14 cellular contexts compared by ENCODE assay signal in the genomic region with DNA sequence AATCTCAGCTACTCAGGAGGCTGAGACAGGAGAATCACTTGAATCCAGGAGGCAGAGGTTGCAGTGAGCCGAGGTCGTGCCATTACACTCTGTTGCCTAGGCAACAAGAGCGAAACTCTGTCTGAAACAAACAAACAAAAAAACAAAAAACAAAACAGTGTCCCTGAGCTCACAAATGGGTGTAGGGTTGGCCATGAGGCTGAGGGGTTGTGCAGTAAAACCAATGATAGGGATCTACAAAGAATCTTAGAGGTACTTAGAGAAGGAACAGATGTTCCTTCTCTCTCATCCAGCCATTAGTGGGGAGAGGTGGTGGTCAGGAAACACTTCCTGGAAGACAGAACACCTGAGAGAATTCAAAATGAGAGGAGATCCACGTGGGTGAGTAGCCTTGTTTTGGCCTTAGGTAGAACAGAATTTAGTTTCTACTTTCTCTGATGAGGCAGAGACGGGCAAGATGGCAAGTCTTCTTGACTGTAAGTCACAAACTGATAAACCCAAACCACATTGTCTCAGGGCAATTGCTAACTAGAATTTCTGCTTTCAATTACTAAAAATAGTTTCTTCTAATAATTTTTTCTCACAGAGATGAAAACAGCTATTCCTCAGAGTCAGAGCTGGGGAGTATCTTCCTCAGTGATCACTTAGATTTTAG.
A peak's percentile ranks its signal among the peaks of the same experiment; 100 is the strongest.
DNase-seq lines count a peak whose midpoint lies in the region; ATAC-seq, FAIRE-seq and TF ChIP-seq lines count a peak whose summit lies in the region.
"Had no signal": no experiment of that assay in that cellular context is flagged by ENCODE, and none has a peak within 500 bp of the region (broad histone marks: within the 10 kb centered on the region; RNA-seq: fewer than 3 reads in every experiment).

No MANE protein-coding gene starts in this region.

- no peak for TF ChIP-seq POLR2A in GM12878 (IDR thresholded peaks at IDR 0.05; ENCODE audit: low read depth, low read length)

- no peak overlapping the region for H3K27ac Mint-ChIP-seq in stimulated activated naive CD8-positive, alpha-beta T cell treated with anti-CD3 and anti-CD28 coated beads, Interleukin-15, amount 100 ng/mL, for 72 hours
- no peak overlapping the region for H3K27ac Mint-ChIP-seq in glutamatergic neuron (ENCODE audit: unreplicated experiment)
- H3K27ac Mint-ChIP-seq: dendritic cell treated with granulocyte-macrophage colony-stimulating factor and Interleukin-4, amounts not matched to agents 40 ng/mL and 50 ng/mL, for 4 days; nephron progenitor cell had no signal

- in situ Hi-C loops in GM12878 (cut with MboI): no loop called here

- CTCF ChIA-PET in GM12878 (lab: Yijun Ruan, JAX): interaction anchor here (0.6 to 2.5 kb wide), 6 partner anchors 16 to 372 kb away, joined by 3 to 16 read pairs (median 4); no protein-coding TSS in a partner anchor

- H3K9me3 ChIP-seq in GM12878 (replicated peaks; ENCODE audit: control insufficient read depth, insufficient read depth, low read length): no peaks in the 10 kb centered on the region
- no peaks in the 10 kb centered on the region for H3K9me3 ChIP-seq in mesenchymal stem cell (ENCODE audit: control insufficient read depth, low read length)
- H3K9me3 ChIP-seq: spleen had no signal

- POLR2A ChIA-PET in GM12878 (lab: Charles Lee): interaction anchor here (0.9 to 1.1 kb wide), 2 partner anchors 14 to 85 kb away, joined by 3 to 4 read pairs; no protein-coding TSS in a partner anchor

- H3K4me3 ChIP-seq in GM12878 (no peak overlapping the region), mesenchymal stem cell (ENCODE audit: insufficient read depth in 1 of 2, low read depth in 1 of 2, low read length in 2 of 2) (no peak overlapping the region)
- H3K4me3 ChIP-seq: spleen had no signal

- no peaks in the 10 kb centered on the region for H3K27me3 Mint-ChIP-seq in stimulated activated naive CD8-positive, alpha-beta T cell treated with anti-CD3 and anti-CD28 coated beads, Interleukin-15, amount 100 ng/mL, for 72 hours
- H3K27me3 Mint-ChIP-seq in glutamatergic neuron (ENCODE audit: unreplicated experiment): no peaks in the 10 kb centered on the region
- H3K27me3 Mint-ChIP-seq: dendritic cell treated with granulocyte-macrophage colony-stimulating factor and Interleukin-4, amounts not matched to agents 40 ng/mL and 50 ng/mL, for 4 days had no signal

- H2BK120ac ChIP-seq in mesenchymal stem cell (ENCODE audit: low read depth, low read length): no peak overlapping the region

- TF ChIP-seq RAD21 in GM12878 (IDR thresholded peaks at IDR 0.05; ENCODE audit: insufficient read depth, low read depth, low read length): no peak

- H3K27ac ChIP-seq in GM12878 (ENCODE audit: control insufficient read depth, insufficient read depth): no peak overlapping the region
- H3K27ac ChIP-seq in mesenchymal stem cell (ENCODE audit: low read length, poor library complexity, severe bottlenecking): no peak overlapping the region
- H3K27ac ChIP-seq: spleen had no signal

- WGBS in GM12878 (ENCODE audit: insufficient coverage, insufficient replicate concordance, low lambda C conversion rate, missing lambda C conversion rate): 47% methylated on average over 5 of the region's 5 CpGs
- WGBS in mesenchymal stem cell: 65% methylated on average over 2 of the region's 5 CpGs

- H3K36me3 ChIP-seq in GM12878 (ENCODE audit: control insufficient read depth in 2 of 2, insufficient read depth in 2 of 2, low read length in 1 of 2) (no peaks in the 10 kb centered on the region), mesenchymal stem cell (ENCODE audit: control insufficient read depth in 1 of 2, insufficient read depth in 2 of 2, low read depth in 1 of 2, low read length in 2 of 2) (no peaks in the 10 kb centered on the region)
- H3K36me3 ChIP-seq: spleen had no signal

- H2BK12ac ChIP-seq in mesenchymal stem cell (ENCODE audit: low read length in 2 of 2): no peak overlapping the region

- H4K20me1 ChIP-seq in GM12878 (ENCODE audit: control insufficient read depth, insufficient read depth): no peaks in the 10 kb centered on the region

- H3K79me1 ChIP-seq in mesenchymal stem cell (replicated peaks; ENCODE audit: low read length, poor library complexity, severe bottlenecking): no peaks in the 10 kb centered on the region

- intact Hi-C loops in GM12878 (cut with micrococcal nuclease; ENCODE audit: unreplicated experiment): no loop called here

- peak; percentile 47 for DNase-seq in GM12878 (ENCODE audit: low read depth, low spot score)
- no peak for DNase-seq in stimulated activated naive CD8-positive, alpha-beta T cell treated with anti-CD3 and anti-CD28 coated beads, Interleukin-15, amount 100 ng/mL, for 72 hours
- DNase-seq in mesenchymal stem cell: no peak
- no peak for DNase-seq in activated T-cell treated with anti-CD3 and anti-CD28 coated beads, Interleukin-2, amount 50 U/mL, for 48 hours
- DNase-seq in glutamatergic neuron: no peak
- DNase-seq: DMS153, foreskin melanocyte, NCI-H1092 treated with DMSO at 0.1 percent for 48 hours, nephron progenitor cell, spleen had no signal

- H4K91ac ChIP-seq in mesenchymal stem cell (ENCODE audit: low read length): no peak overlapping the region

- H3K4me2 ChIP-seq in GM12878 (ENCODE audit: control insufficient read depth, insufficient read depth): peak overlapping the region; percentile 79
- no peak overlapping the region for H3K4me2 ChIP-seq in mesenchymal stem cell (ENCODE audit: low read length, poor library complexity, severe bottlenecking)

- no peak for FAIRE-seq in GM12878 (lab: Jason Lieb, UNC)

- H2AFZ ChIP-seq in GM12878 (ENCODE audit: control insufficient read depth, low read depth, low read length) (peak overlapping the region; percentile 39; the same call in 1 of the 2 replicates), mesenchymal stem cell (ENCODE audit: low read depth, low read length) (no peak overlapping the region)

- no TSS peak for BruUV-seq in GM12878 (replicated peaks; lab: Mats Ljungman, UMichigan)

- RAD21 ChIA-PET in GM12878 (lab: Charles Lee; ENCODE audit: unreplicated experiment): interaction anchor here (0.6 to 2.5 kb wide), 3 partner anchors 16 to 367 kb away, joined by 3 to 13 read pairs (median 4); a partner anchor contains a TSS

- no peaks in the 10 kb centered on the region for H3K36me3 Mint-ChIP-seq in glutamatergic neuron (ENCODE audit: unreplicated experiment)

- no peak overlapping the region for H3K23ac ChIP-seq in mesenchymal stem cell (ENCODE audit: low read length in 2 of 2)

- H3K4me1 ChIP-seq in GM12878 (ENCODE audit: control insufficient read depth, insufficient read depth, low read length) (peaks cover 10% of the 10 kb centered on the region), mesenchymal stem cell (ENCODE audit: control insufficient read depth, insufficient read depth, low read depth, low read length) (no peaks in the 10 kb centered on the region)
- H3K4me1 ChIP-seq: spleen had no signal

- TF ChIP-seq CTCF in GM12878 (IDR thresholded peaks at IDR 0.05 in 2 of 3, conservative IDR thresholded peaks at IDR 0.05 in 1 of 3; ENCODE audit: control insufficient read depth in 2 of 3, extremely low read depth in 1 of 3, insufficient read depth in 1 of 3, low read depth in 3 of 3, low read length in 3 of 3): no peak
- TF ChIP-seq CTCF in glutamatergic neuron (IDR thresholded peaks at IDR 0.05; ENCODE audit: partially characterized antibody, unreplicated experiment): no peak

- no peak overlapping the region for H3K14ac ChIP-seq in mesenchymal stem cell (ENCODE audit: low read length in 2 of 2)

- H3K9ac ChIP-seq in GM12878 (ENCODE audit: control insufficient read depth, insufficient read depth, low read length) (no peak overlapping the region), mesenchymal stem cell (ENCODE audit: low read length) (no peak overlapping the region)

- H3K27me3 ChIP-seq in GM12878 (replicated peaks in 1 of 2; ENCODE audit: control insufficient read depth in 2 of 2, insufficient read depth in 2 of 2, low read length in 1 of 2) (no peaks in the 10 kb centered on the region), mesenchymal stem cell (ENCODE audit: control insufficient read depth in 1 of 2, insufficient read depth in 1 of 2, low read length in 2 of 2) (no peaks in the 10 kb centered on the region)
- H3K27me3 ChIP-seq: spleen had no signal

- ATAC-seq in GM18861 (IDR thresholded peaks at IDR 0.05; ENCODE audit: unreplicated experiment): peak; percentile 86
- ATAC-seq in GM21390 (IDR thresholded peaks at IDR 0.05; ENCODE audit: unreplicated experiment): peak; percentile 78
- peak; percentile 81 for ATAC-seq in HG03097 (IDR thresholded peaks at IDR 0.05; ENCODE audit: low FRiP score, unreplicated experiment)
- peak; percentile 79 for ATAC-seq in GM12878
- ATAC-seq in stimulated activated naive CD8-positive, alpha-beta T cell treated with anti-CD3 and anti-CD28 coated beads, Interleukin-15, amount 100 ng/mL, for 72 hours: no peak

- no peak overlapping the region for H2BK5ac ChIP-seq in mesenchymal stem cell (ENCODE audit: low read depth, low read length, poor library complexity, severe bottlenecking)

- no peaks in the 10 kb centered on the region for H3K9me3 Mint-ChIP-seq in stimulated activated naive CD8-positive, alpha-beta T cell treated with anti-CD3 and anti-CD28 coated beads, Interleukin-15, amount 100 ng/mL, for 72 hours
- no peaks in the 10 kb centered on the region for H3K9me3 Mint-ChIP-seq in glutamatergic neuron (ENCODE audit: unreplicated experiment)
- H3K9me3 Mint-ChIP-seq: dendritic cell treated with granulocyte-macrophage colony-stimulating factor and Interleukin-4, amounts not matched to agents 40 ng/mL and 50 ng/mL, for 4 days; nephron progenitor cell had no signal

- SMC1A ChIA-PET in GM12878 (lab: Charles Lee; ENCODE audit: uncharacterized antibody, unreplicated experiment): interaction anchor here (0.6 to 3.1 kb wide), 14 partner anchors 9 to 717 kb away, joined by 3 to 17 read pairs (median 4); no protein-coding TSS in a partner anchor

- peaks cover 10% of the 10 kb centered on the region for H3K4me1 Mint-ChIP-seq in stimulated activated naive CD8-positive, alpha-beta T cell treated with anti-CD3 and anti-CD28 coated beads, Interleukin-15, amount 100 ng/mL, for 72 hours
- no peaks in the 10 kb centered on the region for H3K4me1 Mint-ChIP-seq in glutamatergic neuron (ENCODE audit: low read depth, unreplicated experiment)
- H3K4me1 Mint-ChIP-seq: nephron progenitor cell had no signal

- H3K79me2 ChIP-seq in GM12878 (ENCODE audit: control insufficient read depth, insufficient read depth, low read length): no peaks in the 10 kb centered on the region

- no peak for TF ChIP-seq EP300 in GM12878 (IDR thresholded peaks at IDR 0.05; ENCODE audit: borderline replicate concordance in 1 of 2, control insufficient read depth in 1 of 2, low read depth in 2 of 2, low read length in 2 of 2)

- no peak overlapping the region for H3K18ac ChIP-seq in mesenchymal stem cell (ENCODE audit: low read depth in 1 of 2, low read length in 2 of 2)

- H4K8ac ChIP-seq in mesenchymal stem cell (ENCODE audit: low read length): no peak overlapping the region

- no peak overlapping the region for H2BK15ac ChIP-seq in mesenchymal stem cell (ENCODE audit: low read depth, poor library complexity, severe bottlenecking)

- no peak overlapping the region for H2AK5ac ChIP-seq in mesenchymal stem cell (ENCODE audit: low read length, severe bottlenecking)

- H3K4ac ChIP-seq in mesenchymal stem cell (ENCODE audit: low read depth in 1 of 2, low read length in 2 of 2): no peak overlapping the region

- H3K4me3 Mint-ChIP-seq in stimulated activated naive CD8-positive, alpha-beta T cell treated with anti-CD3 and anti-CD28 coated beads, Interleukin-15, amount 100 ng/mL, for 72 hours: no peak overlapping the region
- H3K4me3 Mint-ChIP-seq in glutamatergic neuron (ENCODE audit: unreplicated experiment): no peak overlapping the region
- H3K4me3 Mint-ChIP-seq: dendritic cell treated with granulocyte-macrophage colony-stimulating factor and Interleukin-4, amounts not matched to agents 40 ng/mL and 50 ng/mL, for 4 days; nephron progenitor cell had no signal
